ENCODE assay signal across 25 cellular contexts in the genomic region with DNA sequence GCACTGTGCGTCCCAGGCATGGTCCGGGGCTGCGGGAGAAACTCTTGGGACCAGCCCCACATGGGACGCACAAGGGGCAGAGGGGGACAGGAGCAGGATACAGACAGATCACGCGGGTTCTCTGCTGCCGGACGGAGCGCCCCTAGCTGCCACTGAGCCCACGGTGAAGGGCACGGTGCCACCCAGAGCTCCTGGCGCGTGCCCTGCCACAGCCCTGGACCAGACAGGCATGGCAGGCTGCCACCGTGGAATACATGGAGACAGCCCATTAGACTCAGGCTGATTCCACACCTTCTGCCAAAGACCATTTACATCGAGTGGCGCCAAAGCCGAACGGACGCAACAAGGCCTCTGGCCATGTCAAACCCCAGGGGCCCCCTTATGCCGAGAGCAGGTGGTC.
"Had no signal": no experiment of that assay in that cellular context is flagged by ENCODE, and none has a peak within 500 bp of the region (broad histone marks: within the 10 kb centered on the region; RNA-seq: fewer than 3 reads in every experiment).

No MANE protein-coding gene starts in this region.

- DNase-seq: activated CD4-positive, alpha-beta T cell treated with anti-CD3 and anti-CD28 coated beads for 36 hours; activated CD4-positive, CD25-positive, alpha-beta regulatory T cell; activated CD8-positive, alpha-beta memory T cell treated with anti-CD3 and anti-CD28 coated beads, Interleukin-2, amount 10 ng/mL, durations not matched to agents 7 days and 5 days; activated CD8-positive, alpha-beta T cell treated with anti-CD3 and anti-CD28 coated beads, Interleukin-2, amount 10 ng/mL, durations not matched to agents 7 days and 5 days; activated naive CD4-positive, alpha-beta T cell; activated T-cell treated with anti-CD3 and anti-CD28 coated beads, Interleukin-2, amount 50 U/mL, for 48 hours; cerebellar nuclear complex; effector memory CD4-positive, alpha-beta T cell; erythroblast; head of caudate nucleus; ovary; retina; stimulated activated CD4-positive, alpha-beta T cell treated with anti-CD3 and anti-CD28 coated beads, Interleukin-1b, Interleukin-23, amount 100 ng/mL, for 48 hours; stimulated activated CD4-positive, alpha-beta T cell treated with anti-CD3 and anti-CD28 coated beads, Interleukin-4, amount 100 ng/mL, for 4 hours; stimulated activated CD8-positive, alpha-beta memory T cell treated with anti-CD3 and anti-CD28 coated beads, Interleukin-4, amount 100 ng/mL, for 48 hours; stomach; T-helper 1 cell; thyroid gland; upper lobe of right lung had no signal

- H3K9me3 Mint-ChIP-seq: activated naive CD4-positive, alpha-beta T cell treated with anti-CD3 and anti-CD28 coated beads, Interleukin-2, amount 50 U/mL, for 72 hours; nephron; stimulated activated memory B cell treated with anti-CD40 and anti-IgM and Interleukin-4, amounts not matched to agents 10 μg/mL and 1 μg/mL and 100 μg/mL, for 72 hours; T-helper 2 cell treated with Interferon-gamma antibody and Interleukin-4, amounts not matched to agents 5 μg/mL and 100 μg/mL, for 36 hours had no signal

- H3K4me3 Mint-ChIP-seq: activated CD4-positive, alpha-beta T cell treated with anti-CD3 and anti-CD28 coated beads for 36 hours; activated CD8-positive, alpha-beta memory T cell treated with anti-CD3 and anti-CD28 coated beads, Interleukin-2, amount 10 ng/mL, durations not matched to agents 7 days and 5 days; activated CD8-positive, alpha-beta T cell treated with anti-CD3 and anti-CD28 coated beads, Interleukin-2, amount 10 ng/mL, durations not matched to agents 7 days and 5 days; nephron; stimulated activated memory B cell treated with anti-CD40 and anti-IgM and Interleukin-4, amounts not matched to agents 10 μg/mL and 1 μg/mL and 100 μg/mL, for 72 hours; T-helper 2 cell treated with Interferon-gamma antibody and Interleukin-4, amounts not matched to agents 5 μg/mL and 100 μg/mL, for 36 hours had no signal

- ATAC-seq: activated CD4-positive, alpha-beta T cell treated with anti-CD3 and anti-CD28 coated beads for 36 hours; activated CD8-positive, alpha-beta memory T cell treated with anti-CD3 and anti-CD28 coated beads, Interleukin-2, amount 10 ng/mL, durations not matched to agents 7 days and 5 days; activated CD8-positive, alpha-beta T cell treated with anti-CD3 and anti-CD28 coated beads, Interleukin-2, amount 10 ng/mL, durations not matched to agents 7 days and 5 days; activated naive CD4-positive, alpha-beta T cell treated with anti-CD3 and anti-CD28 coated beads, Interleukin-2, amount 50 U/mL, for 72 hours; left lobe of liver; stimulated activated memory B cell treated with anti-CD40 and anti-IgM and Interleukin-4, amounts not matched to agents 10 μg/mL and 1 μg/mL and 100 μg/mL, for 72 hours; upper lobe of right lung had no signal

- H3K27ac Mint-ChIP-seq: activated CD4-positive, alpha-beta T cell treated with anti-CD3 and anti-CD28 coated beads for 36 hours; activated CD8-positive, alpha-beta memory T cell treated with anti-CD3 and anti-CD28 coated beads, Interleukin-2, amount 10 ng/mL, durations not matched to agents 7 days and 5 days; activated naive CD4-positive, alpha-beta T cell treated with anti-CD3 and anti-CD28 coated beads, Interleukin-2, amount 50 U/mL, for 72 hours; nephron; progenitor cell of endocrine pancreas; stimulated activated memory B cell treated with anti-CD40 and anti-IgM and Interleukin-4, amounts not matched to agents 10 μg/mL and 1 μg/mL and 100 μg/mL, for 72 hours; T-helper 2 cell treated with Interferon-gamma antibody and Interleukin-4, amounts not matched to agents 5 μg/mL and 100 μg/mL, for 36 hours had no signal

- H3K36me3 Mint-ChIP-seq: activated CD8-positive, alpha-beta memory T cell treated with anti-CD3 and anti-CD28 coated beads, Interleukin-2, amount 10 ng/mL, durations not matched to agents 7 days and 5 days; activated naive CD4-positive, alpha-beta T cell treated with anti-CD3 and anti-CD28 coated beads, Interleukin-2, amount 50 U/mL, for 72 hours had no signal

- H3K27me3 Mint-ChIP-seq: activated CD4-positive, alpha-beta T cell treated with anti-CD3 and anti-CD28 coated beads for 36 hours; activated CD8-positive, alpha-beta memory T cell treated with anti-CD3 and anti-CD28 coated beads, Interleukin-2, amount 10 ng/mL, durations not matched to agents 7 days and 5 days; progenitor cell of endocrine pancreas; stimulated activated memory B cell treated with anti-CD40 and anti-IgM and Interleukin-4, amounts not matched to agents 10 μg/mL and 1 μg/mL and 100 μg/mL, for 72 hours had no signal
